ENCODE assay signal across 8 cellular contexts in the genomic region with DNA sequence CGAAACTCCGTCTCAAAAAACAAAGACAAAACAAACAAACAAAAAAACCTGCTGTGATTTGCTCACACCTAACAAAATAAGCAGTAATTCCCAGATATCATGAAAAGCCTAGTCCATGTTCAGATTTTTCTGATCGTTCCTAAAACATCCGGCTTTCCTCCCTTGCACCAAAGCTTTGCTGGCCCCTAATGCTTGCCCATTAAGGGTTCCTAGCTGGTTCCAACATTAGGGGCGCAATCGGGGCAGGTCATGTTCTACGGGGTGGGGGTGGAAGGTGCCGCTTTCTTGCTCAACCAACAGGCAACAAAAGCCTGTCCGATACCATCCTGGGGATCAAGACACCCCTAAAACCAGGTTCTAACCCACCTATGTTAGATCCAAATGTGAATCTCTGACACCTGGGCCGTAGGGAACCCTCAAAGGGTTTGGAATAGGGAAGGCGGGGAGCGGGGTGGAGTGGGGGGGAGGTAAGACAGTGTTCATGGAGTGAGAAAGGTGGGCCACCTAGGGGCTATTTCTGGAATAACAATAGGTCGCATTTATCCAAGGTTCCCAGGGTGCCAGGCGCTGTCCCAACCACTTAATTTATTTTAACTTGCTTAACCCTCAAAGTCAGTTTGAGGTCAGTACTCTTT. TPM values are rescaled to one million over a fixed set of nuclear protein-coding genes. Genes with fewer than 3 reads are reported as not detected.
DNase-seq lines count a peak whose midpoint lies in the region; ATAC-seq and TF ChIP-seq lines count a peak whose summit lies in the region.

No MANE protein-coding gene starts in this region.

- H3K27ac ChIP-seq in substantia nigra (ENCODE audit: low read depth, low read length, poor library complexity, severe bottlenecking), result peak overlapping the region; percentile 74

- CTCF ChIA-PET in AG04449 (lab: Yijun Ruan, JAX), result interaction anchor here (0.6 to 5.0 kb wide), 13 partner anchors 10 to 68 kb away, joined by 3 to 57 read pairs (median 8); a partner anchor contains a TSS
- CTCF ChIA-PET in activated CD4-positive, alpha-beta memory T cell treated with anti-CD3 and anti-CD28 coated beads for 36 hours (lab: Charles Lee), result interaction anchor here (2.5 to 3.3 kb wide), 3 partner anchors 23 to 46 kb away, joined by 9 to 18 read pairs (median 13); no protein-coding TSS in a partner anchor

- H3K4me1 Mint-ChIP-seq in activated CD4-positive, alpha-beta memory T cell treated with anti-CD3 and anti-CD28 coated beads for 36 hours (ENCODE audit: low read depth), result peaks cover 10% of the 10 kb centered on the region
- H3K4me1 Mint-ChIP-seq in mesothelial cell of epicardium, result peaks cover 6% of the 10 kb centered on the region

- H3K27ac Mint-ChIP-seq in activated CD4-positive, alpha-beta memory T cell treated with anti-CD3 and anti-CD28 coated beads for 36 hours, result no peak overlapping the region
- H3K27ac Mint-ChIP-seq in mesothelial cell of epicardium, result no peak overlapping the region

- no peak for DNase-seq in AG04449 (ENCODE audit: low read depth, low spot score)
- DNase-seq in GM19238 (ENCODE audit: insufficient read length, low spot score), result peak; percentile 50
- DNase-seq in NCI-H2196 (lab: John Stamatoyannopoulos, UW; ENCODE audit: unreplicated experiment), result peak; percentile 77
- peak; percentile 50 for DNase-seq in activated CD4-positive, alpha-beta memory T cell treated with anti-CD3 and anti-CD28 coated beads for 36 hours
- peak; percentile 68 for DNase-seq in epithelial cell of esophagus (ENCODE audit: low read depth)
- peak in 1 of 2 experiments; percentile 50 for DNase-seq in mesothelial cell of epicardium (ENCODE audit: low spot score in 2 of 2, unreplicated experiment in 2 of 2)
- peak in 30 of 49 donors; percentile 16 to 72 (median 42) for DNase-seq in substantia nigra (lab: John Stamatoyannopoulos, UW)

- H3K9me3 Mint-ChIP-seq in activated CD4-positive, alpha-beta memory T cell treated with anti-CD3 and anti-CD28 coated beads for 36 hours, result no peaks in the 10 kb centered on the region
- no peaks in the 10 kb centered on the region for H3K9me3 Mint-ChIP-seq in mesothelial cell of epicardium

- intact Hi-C loops in activated CD4-positive, alpha-beta memory T cell treated with anti-CD3 and anti-CD28 coated beads for 36 hours (cut with micrococcal nuclease), result loop anchor here (1.0 to 2.0 kb wide), 2 partner anchors 23 to 46 kb away; no protein-coding TSS in a partner anchor

- H3K4me3 ChIP-seq in AG04449 (ENCODE audit: low read depth, low read length) (no peak overlapping the region), epithelial cell of esophagus (ENCODE audit: low read length) (no peak overlapping the region)

- ATAC-seq in HG02970 (IDR thresholded peaks at IDR 0.05; ENCODE audit: low FRiP score, unreplicated experiment), result no peak

- no peak overlapping the region for H3K4me3 Mint-ChIP-seq in activated CD4-positive, alpha-beta memory T cell treated with anti-CD3 and anti-CD28 coated beads for 36 hours
- peak overlapping the region; percentile 22 for H3K4me3 Mint-ChIP-seq in mesothelial cell of epicardium

- peaks cover 6% of the 10 kb centered on the region for H3K27me3 Mint-ChIP-seq in activated CD4-positive, alpha-beta memory T cell treated with anti-CD3 and anti-CD28 coated beads for 36 hours
- H3K27me3 Mint-ChIP-seq in mesothelial cell of epicardium (ENCODE audit: low read depth), result no peaks in the 10 kb centered on the region

- H3K36me3 Mint-ChIP-seq in activated CD4-positive, alpha-beta memory T cell treated with anti-CD3 and anti-CD28 coated beads for 36 hours, result no peaks in the 10 kb centered on the region
- no peaks in the 10 kb centered on the region for H3K36me3 Mint-ChIP-seq in mesothelial cell of epicardium

- POLR2A ChIA-PET in AG04449 (lab: Yijun Ruan, JAX), result no interaction called here
- POLR2A ChIA-PET in activated CD4-positive, alpha-beta memory T cell treated with anti-CD3 and anti-CD28 coated beads for 36 hours (lab: Charles Lee), result no interaction called here

- peak; percentile 41 for TF ChIP-seq CTCF in AG04449 (IDR thresholded peaks at IDR 0.05; ENCODE audit: insufficient read depth, low read length, missing control alignments)
- peak; percentile 62 for TF ChIP-seq CTCF in epithelial cell of esophagus (IDR thresholded peaks at IDR 0.05; ENCODE audit: insufficient read depth, low read depth, low read length, missing control alignments)
- TF ChIP-seq CTCF in mesothelial cell of epicardium (IDR thresholded peaks at IDR 0.05; ENCODE audit: unreplicated experiment), result peak; percentile 88

RNA-seq across cellular contexts. Expression of a gene that starts 25.3 kb away (rescaled TPM):
- not detected for total RNA-seq in activated CD4-positive, alpha-beta memory T cell treated with anti-CD3 and anti-CD28 coated beads for 36 hours
- 5.5 to 8.3 TPM (median 6.6 TPM) in 3 replicates for total RNA-seq in mesothelial cell of epicardium

RNA-seq across cellular contexts. Expression of a gene that starts 44.6 kb away (rescaled TPM):
- under 1 TPM; 0.50 to 0.51 TPM for total RNA-seq in activated CD4-positive, alpha-beta memory T cell treated with anti-CD3 and anti-CD28 coated beads for 36 hours
- total RNA-seq in mesothelial cell of epicardium, result 1.1 to 2.0 TPM (median 1.4 TPM) in 3 replicates

RNA-seq across cellular contexts. Expression of a gene that starts 48.3 kb away (rescaled TPM):
- total RNA-seq in activated CD4-positive, alpha-beta memory T cell treated with anti-CD3 and anti-CD28 coated beads for 36 hours, result 1 to 10 TPM; 2.3 to 2.8 TPM
- total RNA-seq in mesothelial cell of epicardium, result 2.8 to 4.3 TPM (median 3.6 TPM) in 3 replicates

RNA-seq across cellular contexts. Expression of a gene that starts 48.8 kb away (rescaled TPM):
- under 1 TPM in 1 of 2 experiments, not detected in 1; 0.21 TPM for total RNA-seq in activated CD4-positive, alpha-beta memory T cell treated with anti-CD3 and anti-CD28 coated beads for 36 hours
- 20.3 to 22.9 TPM (median 21.3 TPM) in 3 replicates for total RNA-seq in mesothelial cell of epicardium

RNA-seq across cellular contexts. Expression of a gene that starts 52.8 kb away (rescaled TPM):
- total RNA-seq in activated CD4-positive, alpha-beta memory T cell treated with anti-CD3 and anti-CD28 coated beads for 36 hours, result under 1 TPM; 0.77 to 0.93 TPM
- total RNA-seq in mesothelial cell of epicardium, result 0.41 to 1.3 TPM (median 0.69 TPM) in 3 replicates
